8 cellular contexts compared by ENCODE assay signal in the genomic region with DNA sequence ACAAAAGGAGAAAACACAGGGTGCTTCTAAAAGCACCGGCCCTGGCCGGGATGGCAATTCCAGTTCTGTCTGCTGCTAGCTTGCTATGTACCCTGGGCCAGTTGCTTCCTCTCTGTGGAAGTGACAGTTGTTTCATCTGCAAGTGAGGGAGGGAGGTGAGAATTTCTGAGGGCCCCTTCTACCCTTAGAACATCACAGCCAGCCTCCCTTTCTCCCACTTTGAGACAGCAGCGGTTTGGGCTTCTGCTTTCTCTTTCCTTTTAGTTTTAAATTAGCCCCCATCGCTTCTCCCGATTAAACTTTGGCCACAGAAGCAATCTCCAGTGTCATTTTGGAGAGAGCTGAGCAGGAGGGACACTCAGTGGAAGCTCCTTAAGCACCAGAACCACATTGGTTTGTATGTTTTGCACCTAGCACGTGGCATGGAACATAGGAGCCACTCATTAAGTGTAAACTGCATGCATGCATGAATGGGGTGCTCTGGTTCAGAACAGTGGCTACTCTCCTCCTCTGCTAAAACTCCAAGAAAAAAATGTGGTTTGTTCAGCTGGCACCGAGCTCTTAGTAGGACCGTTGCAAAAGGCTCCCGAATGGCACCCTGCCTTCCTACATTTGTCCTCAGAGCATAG. TPM values are rescaled to one million over a fixed set of nuclear protein-coding genes. Genes with fewer than 3 reads are reported as not detected.
DNase-seq lines count a peak whose midpoint lies in the region; ATAC-seq, FAIRE-seq and TF ChIP-seq lines count a peak whose summit lies in the region.

No MANE protein-coding gene starts in this region.

- POLR2A ChIA-PET in PC-9 (lab: Charles Lee; ENCODE audit: unreplicated experiment): no interaction called here

- H3K4me1 ChIP-seq in lower lobe of right lung (peaks cover 89% of the 10 kb centered on the region), PC-9 (replicated peaks; ENCODE audit: insufficient read depth) (peaks cover 47% of the 10 kb centered on the region), psoas muscle (peaks cover 63% of the 10 kb centered on the region)

- no peaks in the 10 kb centered on the region for H3K79me2 ChIP-seq in PC-9 (ENCODE audit: low read depth)

- peaks cover 35% of the 10 kb centered on the region for H3F3A ChIP-seq in PC-9 (ENCODE audit: insufficient read depth, low read depth)

- H3K9me3 ChIP-seq in lower lobe of right lung (no peaks in the 10 kb centered on the region), PC-9 (ENCODE audit: insufficient read depth, low read depth) (no peaks in the 10 kb centered on the region), psoas muscle (no peaks in the 10 kb centered on the region)

- H3K27ac ChIP-seq in HL-60 (replicated peaks) (peak overlapping the region; percentile 82), lower lobe of right lung (peak overlapping the region; percentile 11), PC-9 (no peak overlapping the region), psoas muscle (no peak overlapping the region)

- H4K20me1 ChIP-seq in PC-9 (ENCODE audit: insufficient read depth): no peaks in the 10 kb centered on the region

- intact Hi-C loops in lower lobe of right lung (cut with DNase I): no loop called here
- intact Hi-C loops in PC-9 (cut with micrococcal nuclease; ENCODE audit: unreplicated experiment): no loop called here
- intact Hi-C loops in psoas muscle (cut with DNase I): no loop called here

- H3K36me3 ChIP-seq in lower lobe of right lung: peaks cover 20% of the 10 kb centered on the region
- no peaks in the 10 kb centered on the region for H3K36me3 ChIP-seq in PC-9 (ENCODE audit: low read depth)
- H3K36me3 ChIP-seq in psoas muscle (ENCODE audit: insufficient read depth in 1 of 2, low read depth in 1 of 2): peaks cover 0 to 25% of the 10 kb centered on the region in 2 donors

- 68 to 80% (median 75%) methylated on average over 9 of the region's 9 CpGs for WGBS in psoas muscle, 3 donors

- CTCF ChIA-PET in PC-9 (lab: Charles Lee): interaction anchor here (1.6 kb wide), 1 partner anchor 17 kb away, joined by 9 read pairs; no protein-coding TSS in a partner anchor

- H2AFZ ChIP-seq in PC-9: no peak overlapping the region

- peak; percentile 52 for FAIRE-seq in GM12891 (lab: Jason Lieb, UNC)

- peak; percentile 50 for ATAC-seq in GM21360 (IDR thresholded peaks at IDR 0.05; ENCODE audit: unreplicated experiment)
- no peak for ATAC-seq in lower lobe of right lung
- no peak for ATAC-seq in psoas muscle

- no peaks in the 10 kb centered on the region for H3K9me2 ChIP-seq in PC-9 (ENCODE audit: insufficient read depth)

- BruUV-seq in PC-9 (replicated peaks; lab: Mats Ljungman, UMichigan): no TSS peak

- in situ Hi-C loops in ACHN (cut with HindIII; ENCODE audit: low pct_ligation_motif_present, low pct_unique_long_range_greater_than_20kb, low sequenced_read_pairs): no loop called here

- TF ChIP-seq CTCF in HL-60 (IDR thresholded peaks at IDR 0.05; ENCODE audit: insufficient read depth, low read length) (no peak), lower lobe of right lung (IDR thresholded peaks at IDR 0.05) (no peak), PC-9 (conservative IDR thresholded peaks at IDR 0.05) (no peak), psoas muscle (IDR thresholded peaks at IDR 0.05) (no peak)

- DNase-seq in GM12891 (ENCODE audit: insufficient read length, low spot score): no peak
- peak; percentile 61 to 84 for DNase-seq in HL-60 (ENCODE audit: low read depth in 1 of 2, low spot score in 1 of 2)
- no peak for DNase-seq in lower lobe of right lung
- DNase-seq in ACHN: no peak
- no peak for DNase-seq in PC-9
- DNase-seq in T-helper 9 cell: no peak
- DNase-seq in psoas muscle: no peak

- no peak overlapping the region for H3K4me3 ChIP-seq in HL-60 (replicated peaks; ENCODE audit: insufficient read depth, low read length)
- no peak overlapping the region for H3K4me3 ChIP-seq in lower lobe of right lung
- no peak overlapping the region for H3K4me3 ChIP-seq in PC-9
- no peak overlapping the region for H3K4me3 ChIP-seq in psoas muscle

- H3K27me3 ChIP-seq in HL-60 (ENCODE audit: insufficient read depth, poor library complexity, severe bottlenecking): no peaks in the 10 kb centered on the region
- no peaks in the 10 kb centered on the region for H3K27me3 ChIP-seq in lower lobe of right lung (ENCODE audit: low read depth)
- H3K27me3 ChIP-seq in PC-9 (ENCODE audit: insufficient read depth, low read depth): no peaks in the 10 kb centered on the region
- no peaks in the 10 kb centered on the region for H3K27me3 ChIP-seq in psoas muscle (ENCODE audit: insufficient read depth in 3 of 3, low read length in 2 of 3)

- TF ChIP-seq POLR2A in GM12891 (IDR thresholded peaks at IDR 0.05; ENCODE audit: low read depth, low read length): peak; percentile 19; the same call in 1 of the 2 replicates

- H3K4me2 ChIP-seq in PC-9: no peak overlapping the region

TF ChIP-seq in GM12891, 5 proteins besides CTCF, POLR2A, EP300 and RAD21:
- TF ChIP-seq PAX5 (IDR thresholded peaks at IDR 0.05; ENCODE audit: insufficient read depth, low read length, severe bottlenecking) (no peak), POU2F2 (IDR thresholded peaks at IDR 0.05; ENCODE audit: low read depth, low read length) (peak; percentile 8; the same call in 1 of the 2 replicates), POLR2AphosphoS5 (IDR thresholded peaks at IDR 0.05; ENCODE audit: low read depth, low read length) (peak; percentile 38; the same call in 1 of the 2 replicates), TAF1 (IDR thresholded peaks at IDR 0.05; ENCODE audit: low read depth, low read length) (no peak), SPI1 (IDR thresholded peaks at IDR 0.05; ENCODE audit: low read depth, low read length) (peak; percentile 63; the same call in 1 of the 2 replicates)

RNA-seq across cellular contexts. Expression of a gene that starts 17.5 kb away (rescaled TPM):
- polyA plus RNA-seq in GM12891 (2012; ENCODE audit: low read depth, missing spikeins): 253 TPM
- total RNA-seq in lower lobe of right lung: 99.6 TPM
- 122 and 124 TPM in 2 replicates for total RNA-seq in PC-9 (2021)
- 100 to 1,000 TPM; 114 to 218 (median 149) TPM for total RNA-seq in psoas muscle
- polyA plus RNA-seq in psoas muscle: 100 to 1,000 TPM in 2 of 3 donors, 10 to 100 TPM in 1; 55.5 to 167 (median 106) TPM

RNA-seq across cellular contexts. Expression of a gene that starts 59.3 kb away (rescaled TPM):
- polyA plus RNA-seq in GM12891 (2012; ENCODE audit: low read depth, missing spikeins): 409 TPM
- total RNA-seq in lower lobe of right lung (120 TPM), PC-9 (2021) (18.0 and 22.4 TPM in 2 replicates), psoas muscle (100 to 1,000 TPM; 133 to 234 (median 154) TPM)
- 100 to 1,000 TPM in 2 of 3 donors, 10 to 100 TPM in 1; 81.4 to 129 (median 112) TPM for polyA plus RNA-seq in psoas muscle

Comparison
In these comparisons a context has a peak if more than half of its experiments do, and no peak if none do; other contexts are left out.
1. DNase-seq: peak in HL-60 (2 of 2); none in GM12891 (single experiment), lower lobe of right lung (single experiment), ACHN (single experiment), PC-9 (0 of 2), T-helper 9 cell (single experiment) and psoas muscle (0 of 2).
2. H3K27ac ChIP-seq: peak in HL-60 (single experiment) and lower lobe of right lung (single experiment); none in PC-9 (single experiment) and psoas muscle (single experiment).